30 cellular contexts compared by ENCODE assay signal in genomic region chr3:100368421-100368820, GRCh38.
"Had no signal": no experiment of that assay in that cellular context is flagged by ENCODE, and none has a peak within 500 bp of the region (broad histone marks: within the 10 kb centered on the region; RNA-seq: fewer than 3 reads in every experiment).

No MANE protein-coding gene starts in this region.

- H3K9me3 Mint-ChIP-seq: mesothelial cell of epicardium; nephron progenitor cell; stimulated activated effector memory CD8-positive, alpha-beta T cell treated with anti-CD3 and anti-CD28 coated beads, Interleukin-12 subunit alpha, Interleukin-12 subunit beta, amount 100 ng/mL, for 72 hours had no signal

- H3K4me1 ChIP-seq: esophagus squamous epithelium, gastrocnemius medialis, heart left ventricle, lower lobe of right lung, prostate gland, right atrium auricular region, sigmoid colon, stomach, thyroid gland had no signal

- H3K27ac Mint-ChIP-seq: mesothelial cell of epicardium; nephron progenitor cell; stimulated activated effector memory CD8-positive, alpha-beta T cell treated with anti-CD3 and anti-CD28 coated beads, Interleukin-12 subunit alpha, Interleukin-12 subunit beta, amount 100 ng/mL, for 72 hours had no signal

- H3K4me3 ChIP-seq: coronary artery, esophagus squamous epithelium, gastrocnemius medialis, heart left ventricle, hepatocyte, lower lobe of right lung, prostate gland, right atrium auricular region, sigmoid colon, stomach, thyroid gland had no signal

- H3K27me3 ChIP-seq: esophagus squamous epithelium, gastrocnemius medialis, heart left ventricle, hepatocyte, right atrium auricular region, sigmoid colon, stomach, thyroid gland had no signal

- ATAC-seq: gastrocnemius medialis; heart left ventricle; left colon; left ventricle myocardium superior; lower lobe of right lung; naive thymus-derived CD8-positive, alpha-beta T cell; stimulated activated effector memory CD8-positive, alpha-beta T cell treated with anti-CD3 and anti-CD28 coated beads, Interleukin-12 subunit alpha, Interleukin-12 subunit beta, amount 100 ng/mL, for 72 hours had no signal

- H3K9me3 ChIP-seq: esophagus squamous epithelium, gastrocnemius medialis, heart left ventricle, lower lobe of right lung, prostate gland, right atrium auricular region, sigmoid colon, stomach, thyroid gland had no signal

- DNase-seq: central memory CD4-positive, alpha-beta T cell; dermis blood vessel endothelial cell; effector memory CD4-positive, alpha-beta T cell; erythroblast; esophagus squamous epithelium; foreskin fibroblast; gastrocnemius medialis; heart left ventricle; islet precursor cell; kidney glomerular epithelial cell; left colon; left ventricle myocardium superior; lower lobe of right lung; mesenchymal stem cell; naive thymus-derived CD8-positive, alpha-beta T cell; nephron progenitor cell; nucleus accumbens; sigmoid colon; stimulated activated CD4-positive, alpha-beta T cell treated with anti-CD3 and anti-CD28 coated beads, Interleukin-2, amount 100 ng/mL, for 24 hours; stimulated activated CD4-positive, alpha-beta T cell treated with anti-CD3 and anti-CD28 coated beads, Interleukin-4, amount 100 ng/mL, for 24 hours; stimulated activated naive CD4-positive, alpha-beta T cell treated with Interleukin-2 at 50 U/mL for 16 hours; stomach; thyroid gland; trophoblast cell had no signal

- H3K4me3 Mint-ChIP-seq: mesothelial cell of epicardium; naive thymus-derived CD8-positive, alpha-beta T cell; nephron progenitor cell; stimulated activated effector memory CD8-positive, alpha-beta T cell treated with anti-CD3 and anti-CD28 coated beads, Interleukin-12 subunit alpha, Interleukin-12 subunit beta, amount 100 ng/mL, for 72 hours had no signal

- H3K4me1 Mint-ChIP-seq: mesothelial cell of epicardium; naive thymus-derived CD8-positive, alpha-beta T cell; nephron progenitor cell; stimulated activated effector memory CD8-positive, alpha-beta T cell treated with anti-CD3 and anti-CD28 coated beads, Interleukin-12 subunit alpha, Interleukin-12 subunit beta, amount 100 ng/mL, for 72 hours had no signal

- H3K27me3 Mint-ChIP-seq: naive thymus-derived CD8-positive, alpha-beta T cell had no signal

- H3K27ac ChIP-seq: coronary artery, esophagus squamous epithelium, gastrocnemius medialis, heart left ventricle, hepatocyte, lower lobe of right lung, prostate gland, right atrium auricular region, sigmoid colon, stomach, thyroid gland had no signal
